ENCODE assay signal across 1 cellular context in genomic region chr13:52850396-52851152, GRCh38.
TF ChIP-seq lines count a peak whose summit lies in the region.

No MANE protein-coding gene starts in this region.

TF ChIP-seq in SK-N-SH, 30 proteins besides CTCF, POLR2A, EP300 and RAD21 (continued from another document):
- no peak for TF ChIP-seq RFX5 (IDR thresholded peaks at IDR 0.05; ENCODE audit: low read length)
- TF ChIP-seq GATA2 (CRISPR knock-in tag; IDR thresholded peaks at IDR 0.05) = no peak
- TF ChIP-seq, protein P1, sequence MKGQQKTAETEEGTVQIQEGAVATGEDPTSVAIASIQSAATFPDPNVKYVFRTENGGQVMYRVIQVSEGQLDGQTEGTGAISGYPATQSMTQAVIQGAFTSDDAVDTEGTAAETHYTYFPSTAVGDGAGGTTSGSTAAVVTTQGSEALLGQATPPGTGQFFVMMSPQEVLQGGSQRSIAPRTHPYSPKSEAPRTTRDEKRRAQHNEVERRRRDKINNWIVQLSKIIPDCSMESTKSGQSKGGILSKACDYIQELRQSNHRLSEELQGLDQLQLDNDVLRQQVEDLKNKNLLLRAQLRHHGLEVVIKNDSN (IDR thresholded peaks at IDR 0.05; ENCODE audit: borderline replicate concordance, low read depth) = no peak
- TF ChIP-seq RCOR1 (IDR thresholded peaks at IDR 0.05; ENCODE audit: low read length) = no peak
- no peak for TF ChIP-seq NRF1 (IDR thresholded peaks at IDR 0.05; ENCODE audit: low read depth, low read length)
- peak; percentile 46; the same call in 1 of the 2 replicates for TF ChIP-seq YY1 (IDR thresholded peaks at IDR 0.05; ENCODE audit: low read depth)
- TF ChIP-seq CHD2 (IDR thresholded peaks at IDR 0.05; ENCODE audit: low read length, partially characterized antibody) = peak; percentile 32
- 0 out of 2 replicates have a peak, but pooled peaks have one; percentile 4 for TF ChIP-seq NFIC (IDR thresholded peaks at IDR 0.05; ENCODE audit: borderline replicate concordance)
- TF ChIP-seq FOXJ3 (CRISPR knock-in tag; IDR thresholded peaks at IDR 0.05) = no peak
- TF ChIP-seq USF2 (IDR thresholded peaks at IDR 0.05; ENCODE audit: borderline replicate concordance, low read depth, low read length) = no peak
- peak; percentile 78 for TF ChIP-seq GABPA (IDR thresholded peaks at IDR 0.05; ENCODE audit: low read depth)
- TF ChIP-seq PBX3 (IDR thresholded peaks at IDR 0.05) = no peak
- no peak for TF ChIP-seq SIN3A (IDR thresholded peaks at IDR 0.05; ENCODE audit: borderline replicate concordance, low read depth, low read length)
- no peak for TF ChIP-seq MXI1 (IDR thresholded peaks at IDR 0.05; ENCODE audit: low read depth, low read length)
- peak; percentile 38; the same call in 1 of the 2 replicates for TF ChIP-seq POLR2AphosphoS5 (IDR thresholded peaks at IDR 0.05; ENCODE audit: low read depth, low read length)
- TF ChIP-seq TEAD4 (IDR thresholded peaks at IDR 0.05; ENCODE audit: borderline replicate concordance, insufficient read depth) = no peak
- no peak for TF ChIP-seq IRF3 (IDR thresholded peaks at IDR 0.05; ENCODE audit: low read depth, low read length)
